Comparison of ENCODE assay signal across 21 cellular contexts in the genomic region with DNA sequence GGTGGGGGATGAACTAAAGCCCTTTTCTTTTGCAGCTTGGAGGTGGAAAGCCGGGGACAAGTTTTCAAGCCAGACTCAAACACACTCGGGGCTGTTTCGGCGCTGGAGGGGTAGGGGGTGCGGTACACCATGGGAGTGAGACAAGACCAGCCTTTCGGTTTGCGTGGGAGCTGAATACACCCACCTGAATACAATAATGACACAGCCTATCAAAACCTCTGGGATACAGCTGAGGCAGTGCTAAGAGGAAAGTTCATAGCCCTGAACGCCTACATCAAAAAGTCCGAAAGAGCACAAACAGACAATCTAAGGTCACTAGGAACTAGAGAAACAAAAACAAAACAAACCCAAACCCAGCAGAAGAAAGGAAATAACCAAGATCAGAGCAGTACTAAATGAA.
DNase-seq lines count a peak whose midpoint lies in the region; ATAC-seq, FAIRE-seq and TF ChIP-seq lines count a peak whose summit lies in the region.
"Had no signal": no experiment of that assay in that cellular context is flagged by ENCODE, and none has a peak within 500 bp of the region (broad histone marks: within the 10 kb centered on the region; RNA-seq: fewer than 3 reads in every experiment).

No MANE protein-coding gene starts in this region.

- POLR2A ChIA-PET in CD4-positive, alpha-beta T cell (lab: Charles Lee) = interaction anchor here (0.8 kb wide), 1 partner anchor 26 kb away, joined by 3 read pairs; no protein-coding TSS in a partner anchor
- POLR2A ChIA-PET in T-cell (lab: Charles Lee) = no interaction called here
- POLR2A ChIA-PET in endothelial cell of umbilical vein (lab: Charles Lee) = no interaction called here

- no peaks in the 10 kb centered on the region for H3K9me3 ChIP-seq in CD4-positive, alpha-beta T cell (ENCODE audit: control insufficient read depth, low read length)
- no peaks in the 10 kb centered on the region for H3K9me3 ChIP-seq in endothelial cell of umbilical vein (replicated peaks; ENCODE audit: control insufficient read depth, insufficient read depth, low read length)
- H3K9me3 ChIP-seq in gastrocnemius medialis = no peaks in the 10 kb centered on the region
- H3K9me3 ChIP-seq: BLaER1, gastroesophageal sphincter had no signal

- no peaks in the 10 kb centered on the region for H4K20me1 ChIP-seq in endothelial cell of umbilical vein (replicated peaks; ENCODE audit: control insufficient read depth, extremely low read depth, insufficient read depth, low read length)

- H3K9me1 ChIP-seq in endothelial cell of umbilical vein (replicated peaks; ENCODE audit: control insufficient read depth, extremely low read depth, insufficient read depth, low read length) = no peaks in the 10 kb centered on the region

- no peak for TF ChIP-seq POLR2A in endothelial cell of umbilical vein (IDR thresholded peaks at IDR 0.05; ENCODE audit: low read depth, low read length)
- TF ChIP-seq POLR2A in gastrocnemius medialis (IDR thresholded peaks at IDR 0.05) = no peak

- H3K36me3 Mint-ChIP-seq in activated CD8-positive, alpha-beta memory T cell treated with anti-CD3 and anti-CD28 coated beads, Interleukin-2, amount 10 ng/mL, durations not matched to agents 7 days and 5 days = peaks cover 20% of the 10 kb centered on the region
- H3K36me3 Mint-ChIP-seq in CD4-positive, alpha-beta T cell (ENCODE audit: low read depth) = peaks cover 62% of the 10 kb centered on the region
- H3K36me3 Mint-ChIP-seq in T-cell = peaks cover 27% of the 10 kb centered on the region
- H3K36me3 Mint-ChIP-seq in CD14-positive monocyte = peaks cover 20 to 21% of the 10 kb centered on the region in 2 donors

- H3K36me3 ChIP-seq in endothelial cell of umbilical vein (ENCODE audit: control insufficient read depth in 2 of 2, extremely low read depth in 1 of 2, insufficient read depth in 2 of 2, low read length in 2 of 2) = no peaks in the 10 kb centered on the region
- no peaks in the 10 kb centered on the region for H3K36me3 ChIP-seq in gastrocnemius medialis

- TF ChIP-seq CTCF in CD4-positive, alpha-beta T cell (IDR thresholded peaks at IDR 0.05) = no peak
- TF ChIP-seq CTCF in endothelial cell of umbilical vein (IDR thresholded peaks at IDR 0.05; ENCODE audit: extremely low read depth in 1 of 2, insufficient read depth in 1 of 2, low read depth in 1 of 2, low read length in 2 of 2) (no peak), CD14-positive monocyte (IDR thresholded peaks at IDR 0.05) (no peak), gastrocnemius medialis (IDR thresholded peaks at IDR 0.05 in 4 of 5, conservative IDR thresholded peaks at IDR 0.05 in 1 of 5) (no peak)

- no TSS peak for BruUV-seq in endothelial cell of umbilical vein (replicated peaks; lab: Mats Ljungman, UMichigan)

- FAIRE-seq in endothelial cell of umbilical vein (lab: Jason Lieb, UNC) = peak; percentile 8

- H3K4me1 Mint-ChIP-seq in activated CD8-positive, alpha-beta memory T cell treated with anti-CD3 and anti-CD28 coated beads, Interleukin-2, amount 10 ng/mL, durations not matched to agents 7 days and 5 days = peaks cover 15% of the 10 kb centered on the region
- peaks cover 23% of the 10 kb centered on the region for H3K4me1 Mint-ChIP-seq in CD4-positive, alpha-beta T cell (ENCODE audit: low read depth)
- H3K4me1 Mint-ChIP-seq in T-cell = peaks cover 15 to 27% (median 24%) of the 10 kb centered on the region in 3 donors
- no peaks in the 10 kb centered on the region for H3K4me1 Mint-ChIP-seq in CD14-positive monocyte

- no peak for ATAC-seq in activated CD8-positive, alpha-beta memory T cell treated with anti-CD3 and anti-CD28 coated beads, Interleukin-2, amount 10 ng/mL, durations not matched to agents 7 days and 5 days
- no peak for ATAC-seq in CD4-positive, alpha-beta T cell (ENCODE audit: poor library complexity)
- no peak for ATAC-seq in T-cell (replicated peaks in 1 of 4)
- ATAC-seq in gastrocnemius medialis = no peak
- ATAC-seq: esophagus mucosa, gastroesophageal sphincter had no signal

- H3K9ac ChIP-seq in endothelial cell of umbilical vein (replicated peaks; ENCODE audit: extremely low read depth, insufficient read depth, low read length) = no peak overlapping the region
- H3K9ac ChIP-seq: BLaER1 had no signal

- H3K27ac Mint-ChIP-seq in activated CD8-positive, alpha-beta memory T cell treated with anti-CD3 and anti-CD28 coated beads, Interleukin-2, amount 10 ng/mL, durations not matched to agents 7 days and 5 days = peak overlapping the region; percentile 17
- H3K27ac Mint-ChIP-seq in CD4-positive, alpha-beta T cell = peak overlapping the region; percentile 70
- H3K27ac Mint-ChIP-seq in T-cell (peak overlapping the region; percentile 23 to 81), CD14-positive monocyte (no peak overlapping the region)

- H3K4me1 ChIP-seq in endothelial cell of umbilical vein (ENCODE audit: control insufficient read depth, extremely low read depth, insufficient read depth, low read length) (no peaks in the 10 kb centered on the region), gastrocnemius medialis (no peaks in the 10 kb centered on the region)
- H3K4me1 ChIP-seq: BLaER1 had no signal

- H3K4me3 ChIP-seq in endothelial cell of umbilical vein (replicated peaks in 1 of 3; ENCODE audit: insufficient read depth in 1 of 3, low read depth in 1 of 3, low read length in 3 of 3) = no peak overlapping the region
- H3K4me3 ChIP-seq in gastrocnemius medialis = no peak overlapping the region
- H3K4me3 ChIP-seq: BLaER1, gastroesophageal sphincter had no signal

- peaks cover 3% of the 10 kb centered on the region for H3K79me2 ChIP-seq in endothelial cell of umbilical vein (ENCODE audit: control insufficient read depth, insufficient read depth, low read length)

- intact Hi-C loops in CD4-positive, alpha-beta T cell (cut with DNase I, micrococcal nuclease) = no loop called here
- intact Hi-C loops in endothelial cell of umbilical vein (cut with micrococcal nuclease) = no loop called here
- intact Hi-C loops in CD14-positive monocyte (cut with micrococcal nuclease) = no loop called here
- intact Hi-C loops in gastrocnemius medialis (cut with DNase I; ENCODE audit: low total_unique reads) = no loop called here

- no peak for DNase-seq in activated CD8-positive, alpha-beta memory T cell treated with anti-CD3 and anti-CD28 coated beads, Interleukin-2, amount 10 ng/mL, durations not matched to agents 7 days and 5 days
- DNase-seq in activated CD8-positive, alpha-beta memory T cell treated with anti-CD3 and anti-CD28 coated beads, Interleukin-2, amount 50 U/mL, for 48 hours = no peak
- DNase-seq in CD4-positive, alpha-beta T cell = no peak
- DNase-seq in T-cell (no peak), endothelial cell of umbilical vein (ENCODE audit: low read depth, low spot score) (no peak), iPS-NIHi11 (ENCODE audit: low spot score) (no peak), CD14-positive monocyte (ENCODE audit: low spot score) (no peak), gastrocnemius medialis (no peak)
- DNase-seq: amygdala, DMS 273 treated with DMSO at 0.1 percent for 48 hours, kidney, NCI-H1436 treated with DMSO at 0.1 percent for 48 hours, NCI-H2171, NCI-H774, occipital lobe, SHP77, SW 1271 had no signal

- no peaks in the 10 kb centered on the region for H3K27me3 Mint-ChIP-seq in activated CD8-positive, alpha-beta memory T cell treated with anti-CD3 and anti-CD28 coated beads, Interleukin-2, amount 10 ng/mL, durations not matched to agents 7 days and 5 days
- no peaks in the 10 kb centered on the region for H3K27me3 Mint-ChIP-seq in CD4-positive, alpha-beta T cell
- H3K27me3 Mint-ChIP-seq in T-cell (peaks cover 0 to 14% of the 10 kb centered on the region in 2 donors), CD14-positive monocyte (ENCODE audit: low read depth in 3 of 3) (no peaks in the 10 kb centered on the region)

- dilution Hi-C loops in endothelial cell of umbilical vein (cut with MboI; ENCODE audit: extremely low pct_ligation_motif_present, low sequenced_read_pairs) = no loop called here

- in situ Hi-C loops in gastrocnemius medialis (cut with MboI; ENCODE audit: low sequenced_read_pairs in 4 of 4) = no loop called here

- H2AFZ ChIP-seq in endothelial cell of umbilical vein (ENCODE audit: low read depth, low read length) = no peak overlapping the region

- H3K27me3 ChIP-seq in CD4-positive, alpha-beta T cell (ENCODE audit: control insufficient read depth, insufficient read depth, low read length) = no peaks in the 10 kb centered on the region
- H3K27me3 ChIP-seq in endothelial cell of umbilical vein (ENCODE audit: control insufficient read depth in 2 of 2, insufficient read depth in 2 of 2, low read length in 2 of 2) (no peaks in the 10 kb centered on the region), gastrocnemius medialis (no peaks in the 10 kb centered on the region)
- H3K27me3 ChIP-seq: gastroesophageal sphincter had no signal

- H3K9me3 Mint-ChIP-seq in activated CD8-positive, alpha-beta memory T cell treated with anti-CD3 and anti-CD28 coated beads, Interleukin-2, amount 10 ng/mL, durations not matched to agents 7 days and 5 days (ENCODE audit: low read depth) = no peaks in the 10 kb centered on the region
- no peaks in the 10 kb centered on the region for H3K9me3 Mint-ChIP-seq in CD4-positive, alpha-beta T cell
- H3K9me3 Mint-ChIP-seq in T-cell = no peaks in the 10 kb centered on the region
- no peaks in the 10 kb centered on the region for H3K9me3 Mint-ChIP-seq in CD14-positive monocyte

- peak overlapping the region; percentile 49 for H3K4me3 Mint-ChIP-seq in activated CD8-positive, alpha-beta memory T cell treated with anti-CD3 and anti-CD28 coated beads, Interleukin-2, amount 10 ng/mL, durations not matched to agents 7 days and 5 days
- peak overlapping the region; percentile 71 for H3K4me3 Mint-ChIP-seq in CD4-positive, alpha-beta T cell
- H3K4me3 Mint-ChIP-seq in T-cell = peak overlapping the region in 1 of 3 donors; percentile 37
- no peak overlapping the region for H3K4me3 Mint-ChIP-seq in CD14-positive monocyte

- H3K4me2 ChIP-seq in endothelial cell of umbilical vein (ENCODE audit: insufficient read depth, low read length) = no peak overlapping the region
- H3K4me2 ChIP-seq: BLaER1 had no signal

- CTCF ChIA-PET in activated CD8-positive, alpha-beta memory T cell treated with anti-CD3 and anti-CD28 coated beads, Interleukin-2, amount 10 ng/mL, durations not matched to agents 7 days and 5 days (lab: Charles Lee) = no interaction called here
- CTCF ChIA-PET in CD4-positive, alpha-beta T cell (lab: Charles Lee) = no interaction called here
- CTCF ChIA-PET in T-cell (lab: Charles Lee) (no interaction called here), endothelial cell of umbilical vein (lab: Charles Lee) (interaction anchor here (0.8 kb wide), 1 partner anchor 25 kb away, joined by 3 read pairs; no protein-coding TSS in a partner anchor)

- no peak overlapping the region for H3K27ac ChIP-seq in CD4-positive, alpha-beta T cell (ENCODE audit: low read depth, low read length)
- H3K27ac ChIP-seq in endothelial cell of umbilical vein (ENCODE audit: insufficient read depth, low read depth, low read length) (no peak overlapping the region), gastrocnemius medialis (no peak overlapping the region)
- H3K27ac ChIP-seq: BLaER1, gastroesophageal sphincter, HL-60 had no signal

TF ChIP-seq in endothelial cell of umbilical vein, 7 proteins besides CTCF, POLR2A, EP300 and RAD21 (continues in another document):
- no peak for TF ChIP-seq JUN (IDR thresholded peaks at IDR 0.05; ENCODE audit: borderline replicate concordance, insufficient read depth, insufficient read length, low read depth)
- TF ChIP-seq MYC (IDR thresholded peaks at IDR 0.05; ENCODE audit: low read depth, low read length) = no peak

Comparison
In these comparisons a context has a peak if more than half of its experiments do, and no peak if none do; other contexts are left out.
1. H3K27ac Mint-ChIP-seq: peak in activated CD8-positive, alpha-beta memory T cell treated with anti-CD3 and anti-CD28 coated beads, Interleukin-2, amount 10 ng/mL, durations not matched to agents 7 days and 5 days (single experiment), CD4-positive, alpha-beta T cell (single experiment) and T-cell (2 of 2); none in CD14-positive monocyte (0 of 7).
2. H3K4me3 Mint-ChIP-seq: peak in activated CD8-positive, alpha-beta memory T cell treated with anti-CD3 and anti-CD28 coated beads, Interleukin-2, amount 10 ng/mL, durations not matched to agents 7 days and 5 days (single experiment) and CD4-positive, alpha-beta T cell (single experiment); none in CD14-positive monocyte (0 of 2).